1 cellular context compared by ENCODE assay signal in the genomic region with DNA sequence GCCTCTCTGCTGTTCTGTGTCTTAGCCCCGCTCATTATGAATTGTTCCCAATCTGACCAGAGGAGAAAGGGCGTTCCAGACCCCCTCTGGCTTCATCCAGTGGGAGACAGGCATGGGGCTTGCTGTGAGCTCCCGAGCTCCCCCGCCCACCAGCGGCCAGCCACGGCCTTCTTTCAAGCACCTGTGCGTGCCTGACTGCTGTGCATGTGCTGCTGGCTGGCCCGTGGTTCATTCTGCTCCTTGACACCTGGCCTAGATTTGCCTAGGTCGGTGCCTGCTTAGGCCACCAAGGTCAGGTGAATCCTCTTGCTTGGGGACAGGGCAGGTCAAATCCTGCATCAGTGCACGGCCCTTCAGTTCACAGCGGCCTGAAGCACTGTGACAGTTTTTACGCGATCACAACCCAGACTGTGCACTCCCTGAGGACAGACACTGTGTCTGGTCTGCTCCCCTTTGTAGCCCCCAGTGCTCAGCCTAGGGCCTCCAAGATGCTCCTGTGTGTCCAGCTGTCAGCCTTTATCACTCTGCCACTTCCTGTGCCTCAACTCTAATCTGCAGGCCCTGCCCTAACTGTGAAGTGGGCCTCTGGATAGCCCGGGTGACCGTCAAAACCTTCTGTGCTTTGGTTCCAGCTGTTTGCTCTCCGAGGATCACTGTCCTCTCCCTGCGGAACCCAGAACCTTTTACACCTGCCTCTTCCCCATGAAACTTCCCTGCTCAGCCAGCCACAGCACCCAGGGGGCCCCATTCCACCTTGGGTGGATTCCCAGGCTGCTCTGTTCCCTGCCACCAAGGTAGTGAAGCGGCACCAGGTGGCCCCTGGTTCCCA.
TF ChIP-seq lines count a peak whose summit lies in the region.

No MANE protein-coding gene starts in this region.

TF ChIP-seq in A549, 52 proteins besides CTCF, POLR2A, EP300 and RAD21:
- no peak for TF ChIP-seq RNF2 (IDR thresholded peaks at IDR 0.05; ENCODE audit: borderline replicate concordance, low read depth)
- no peak for TF ChIP-seq NPAS2 (CRISPR knock-in tag; IDR thresholded peaks at IDR 0.05; ENCODE audit: borderline replicate concordance)
- TF ChIP-seq SREBF2 (IDR thresholded peaks at IDR 0.05), result no peak
- no peak for TF ChIP-seq TP53 (CRISPR knock-in tag; IDR thresholded peaks at IDR 0.05)
- no peak for TF ChIP-seq KDM5A (IDR thresholded peaks at IDR 0.05)
- TF ChIP-seq HDAC2 (IDR thresholded peaks at IDR 0.05), result no peak
- no peak for TF ChIP-seq ZSCAN20 (CRISPR knock-in tag; IDR thresholded peaks at IDR 0.05)
- TF ChIP-seq, protein P1, sequence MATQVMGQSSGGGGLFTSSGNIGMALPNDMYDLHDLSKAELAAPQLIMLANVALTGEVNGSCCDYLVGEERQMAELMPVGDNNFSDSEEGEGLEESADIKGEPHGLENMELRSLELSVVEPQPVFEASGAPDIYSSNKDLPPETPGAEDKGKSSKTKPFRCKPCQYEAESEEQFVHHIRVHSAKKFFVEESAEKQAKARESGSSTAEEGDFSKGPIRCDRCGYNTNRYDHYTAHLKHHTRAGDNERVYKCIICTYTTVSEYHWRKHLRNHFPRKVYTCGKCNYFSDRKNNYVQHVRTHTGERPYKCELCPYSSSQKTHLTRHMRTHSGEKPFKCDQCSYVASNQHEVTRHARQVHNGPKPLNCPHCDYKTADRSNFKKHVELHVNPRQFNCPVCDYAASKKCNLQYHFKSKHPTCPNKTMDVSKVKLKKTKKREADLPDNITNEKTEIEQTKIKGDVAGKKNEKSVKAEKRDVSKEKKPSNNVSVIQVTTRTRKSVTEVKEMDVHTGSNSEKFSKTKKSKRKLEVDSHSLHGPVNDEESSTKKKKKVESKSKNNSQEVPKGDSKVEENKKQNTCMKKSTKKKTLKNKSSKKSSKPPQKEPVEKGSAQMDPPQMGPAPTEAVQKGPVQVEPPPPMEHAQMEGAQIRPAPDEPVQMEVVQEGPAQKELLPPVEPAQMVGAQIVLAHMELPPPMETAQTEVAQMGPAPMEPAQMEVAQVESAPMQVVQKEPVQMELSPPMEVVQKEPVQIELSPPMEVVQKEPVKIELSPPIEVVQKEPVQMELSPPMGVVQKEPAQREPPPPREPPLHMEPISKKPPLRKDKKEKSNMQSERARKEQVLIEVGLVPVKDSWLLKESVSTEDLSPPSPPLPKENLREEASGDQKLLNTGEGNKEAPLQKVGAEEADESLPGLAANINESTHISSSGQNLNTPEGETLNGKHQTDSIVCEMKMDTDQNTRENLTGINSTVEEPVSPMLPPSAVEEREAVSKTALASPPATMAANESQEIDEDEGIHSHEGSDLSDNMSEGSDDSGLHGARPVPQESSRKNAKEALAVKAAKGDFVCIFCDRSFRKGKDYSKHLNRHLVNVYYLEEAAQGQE (IDR thresholded peaks at IDR 0.05), result no peak
- no peak for TF ChIP-seq PHF8 (IDR thresholded peaks at IDR 0.05; ENCODE audit: borderline replicate concordance, low read depth)
- no peak for TF ChIP-seq TFCP2L1 (CRISPR knock-in tag; IDR thresholded peaks at IDR 0.05)
- TF ChIP-seq CHD4 (IDR thresholded peaks at IDR 0.05; ENCODE audit: borderline replicate concordance), result no peak
